ENCODE assay signal across 8 cellular contexts in genomic region chrX:155216940-155217450, GRCh38. TPM values are rescaled to one million over a fixed set of nuclear protein-coding genes. Genes with fewer than 3 reads are reported as not detected.
DNase-seq lines count a peak whose midpoint lies in the region; ATAC-seq and TF ChIP-seq lines count a peak whose summit lies in the region.

No MANE protein-coding gene starts in this region.

- H3K9ac ChIP-seq in skeletal muscle satellite cell (ENCODE audit: low read depth, low read length), result peak overlapping the region; percentile 90

- POLR2A ChIA-PET in CD4-positive, alpha-beta T cell (lab: Charles Lee), result interaction anchor here (0.5 to 2.1 kb wide), 8 partner anchors 9 to 145 kb away, joined by 3 to 27 read pairs (median 4); partner anchors contain the start of gene RAB39B

- no peaks in the 10 kb centered on the region for H3K9me3 ChIP-seq in CD4-positive, alpha-beta T cell (ENCODE audit: control insufficient read depth, low read length)
- H3K9me3 ChIP-seq in right cardiac atrium (ENCODE audit: control insufficient read depth, low read length), result no peaks in the 10 kb centered on the region
- no peaks in the 10 kb centered on the region for H3K9me3 ChIP-seq in skeletal muscle satellite cell (replicated peaks; ENCODE audit: low read length)

- ATAC-seq in CD4-positive, alpha-beta T cell (ENCODE audit: poor library complexity), result no peak
- ATAC-seq in right cardiac atrium (no peak), HG03135 (IDR thresholded peaks at IDR 0.05; ENCODE audit: unreplicated experiment) (no peak)

- peak overlapping the region; percentile 75 for H3K27ac ChIP-seq in CD4-positive, alpha-beta T cell (ENCODE audit: low read depth, low read length)
- H3K27ac ChIP-seq in VCaP, result peak overlapping the region; percentile 89
- H3K27ac ChIP-seq in right cardiac atrium (ENCODE audit: low read length), result peak overlapping the region; percentile 48

- peak overlapping the region; percentile 96 for H3K27ac Mint-ChIP-seq in CD4-positive, alpha-beta T cell
- H3K27ac Mint-ChIP-seq in HFFc6, result peak overlapping the region; percentile 96

- no peaks in the 10 kb centered on the region for H3K9me3 Mint-ChIP-seq in CD4-positive, alpha-beta T cell
- H3K9me3 Mint-ChIP-seq in HFFc6, result no peaks in the 10 kb centered on the region

- peaks cover 15% of the 10 kb centered on the region for H3K36me3 Mint-ChIP-seq in CD4-positive, alpha-beta T cell (ENCODE audit: low read depth)
- 0 out of 2 replicates have a peak, but pooled peaks cover 6% of the 10 kb centered on the region for H3K36me3 Mint-ChIP-seq in HFFc6 (ENCODE audit: low read depth)

- no peaks in the 10 kb centered on the region for H3K36me3 ChIP-seq in skeletal muscle satellite cell (ENCODE audit: insufficient read depth, low read length)

- 6% methylated on average over 11 of the region's 11 CpGs for WGBS in right cardiac atrium

- CTCF ChIA-PET in CD4-positive, alpha-beta T cell (lab: Charles Lee), result interaction anchor here (0.7 to 1.7 kb wide), 9 partner anchors 9 to 75 kb away, joined by 3 to 6 read pairs (median 3); partner anchors contain the start of gene RAB39B

- H3K27me3 ChIP-seq in CD4-positive, alpha-beta T cell (ENCODE audit: control insufficient read depth, insufficient read depth, low read length), result no peaks in the 10 kb centered on the region
- H3K27me3 ChIP-seq in right cardiac atrium (ENCODE audit: control insufficient read depth, insufficient read depth), result no peaks in the 10 kb centered on the region
- H3K27me3 ChIP-seq in skeletal muscle satellite cell (ENCODE audit: control insufficient read depth, insufficient read depth, low read length), result no peaks in the 10 kb centered on the region

- intact Hi-C loops in CD4-positive, alpha-beta T cell (cut with DNase I, micrococcal nuclease), result loop anchor here (1.0 to 10.0 kb wide), 6 partner anchors 28 to 235 kb away; partner anchors contain the start of gene RAB39B (in 2 of the 2)
- intact Hi-C loops in right cardiac atrium (cut with DNase I), result no loop called here

- peak; percentile 2 for TF ChIP-seq CTCF in CD4-positive, alpha-beta T cell (IDR thresholded peaks at IDR 0.05)
- TF ChIP-seq CTCF in HFFc6 (IDR thresholded peaks at IDR 0.05) (no peak; the same call in 1 of the 2 replicates), VCaP (conservative IDR thresholded peaks at IDR 0.05) (peak; percentile 9)

- peak overlapping the region; percentile 99 for H3K4me3 Mint-ChIP-seq in CD4-positive, alpha-beta T cell
- H3K4me3 Mint-ChIP-seq in HFFc6, result peak overlapping the region; percentile 99

- H3K4me3 ChIP-seq in right cardiac atrium (ENCODE audit: low read length) (peak overlapping the region; percentile 79), skeletal muscle satellite cell (ENCODE audit: low read length) (peak overlapping the region; percentile 84)

- H3K4me1 ChIP-seq in right cardiac atrium (ENCODE audit: control insufficient read depth, insufficient read depth, low read length), result no peaks in the 10 kb centered on the region
- H3K4me1 ChIP-seq in skeletal muscle satellite cell (ENCODE audit: control insufficient read depth, insufficient read depth, low read length), result no peaks in the 10 kb centered on the region

- no peak for DNase-seq in CD4-positive, alpha-beta T cell
- peak; percentile 1 for DNase-seq in HFFc6
- DNase-seq in right cardiac atrium, result no peak
- no peak for DNase-seq in GDM1 (lab: John Stamatoyannopoulos, UW)
- no peak for DNase-seq in GF-D8 (lab: John Stamatoyannopoulos, UW)

- H3K4me2 ChIP-seq in skeletal muscle satellite cell (ENCODE audit: low read length), result peak overlapping the region; percentile 80

- H3K4me1 Mint-ChIP-seq in CD4-positive, alpha-beta T cell (ENCODE audit: low read depth), result peaks cover 35% of the 10 kb centered on the region
- H3K4me1 Mint-ChIP-seq in HFFc6 (ENCODE audit: low read depth), result peaks cover 24% of the 10 kb centered on the region

- H3K27me3 Mint-ChIP-seq in CD4-positive, alpha-beta T cell, result no peaks in the 10 kb centered on the region
- no peaks in the 10 kb centered on the region for H3K27me3 Mint-ChIP-seq in HFFc6 (ENCODE audit: insufficient read depth)

RNA-seq across cellular contexts. Expression of gene VBP1, which starts 0.7 kb away (rescaled TPM):
- total RNA-seq in CD4-positive, alpha-beta T cell, result 1 to 10 TPM; 8.5 to 8.7 TPM
- total RNA-seq in HFFc6 (2021; fragmentation: NEBNext Ultra II Directional; extraction: Animal tissue kit (Norgen Biotek cat#: 25700)), result 10 to 100 TPM; 62.8 to 69.5 (median 66.5) TPM
- total RNA-seq in right cardiac atrium, result 10 to 100 TPM; 57.8 to 70.4 (median 65.6) TPM
- 62.5 TPM for polyA plus RNA-seq in right cardiac atrium
- 70.6 and 79.1 TPM in 2 replicates for total RNA-seq in skeletal muscle satellite cell (2012; rRNA removed)

RNA-seq across cellular contexts. Expression of gene RAB39B, which starts 47.3 kb away (rescaled TPM):
- 1 to 10 TPM; 5.6 to 5.7 TPM for total RNA-seq in CD4-positive, alpha-beta T cell
- under 1 TPM; 0.05 to 0.28 (median 0.19) TPM for total RNA-seq in HFFc6 (2021; fragmentation: NEBNext Ultra II Directional; extraction: Animal tissue kit (Norgen Biotek cat#: 25700))
- total RNA-seq in right cardiac atrium, result 1 to 10 TPM in 1 of 4 donors, under 1 TPM in 3; 0.31 to 2.2 (median 0.71) TPM
- polyA plus RNA-seq in right cardiac atrium, result 0.63 TPM
- 1.1 and 2.8 TPM in 2 replicates for total RNA-seq in skeletal muscle satellite cell (2012; rRNA removed)

Comparison
In these comparisons a context has a peak if more than half of its experiments do, and no peak if none do; other contexts are left out.
1. RNA of gene VBP1, which starts 0.7 kb away (total RNA-seq): 57.8 to 70.4 TPM in right cardiac atrium and 62.8 to 69.5 TPM in HFFc6; 8.5 to 8.7 TPM in CD4-positive, alpha-beta T cell; every median in the first group is over 4 times any median in the second.
2. intact Hi-C loops: an anchor here in CD4-positive, alpha-beta T cell (1.0 to 10.0 kb wide); none called in right cardiac atrium.
3. Peak in every context shown above with its lines, with median percentiles within 50 percentile points of each other: H3K27ac ChIP-seq.